In genomic region chr1:202627841-202628565, GRCh38 we compare ENCODE assay signal across 19 cellular contexts.
DNase-seq lines count a peak whose midpoint lies in the region; TF ChIP-seq lines count a peak whose summit lies in the region.
"Had no signal": no experiment of that assay in that cellular context is flagged by ENCODE, and none has a peak within 500 bp of the region (broad histone marks: within the 10 kb centered on the region; RNA-seq: fewer than 3 reads in every experiment).

No MANE protein-coding gene starts in this region.

- H3K36me3 Mint-ChIP-seq in T-helper 2 cell treated with Interferon-gamma antibody and Interleukin-4, amounts not matched to agents 5 μg/mL and 100 μg/mL, for 36 hours (ENCODE audit: low read depth): no peaks in the 10 kb centered on the region
- H3K36me3 Mint-ChIP-seq in chondrocyte (ENCODE audit: low read depth): no peaks in the 10 kb centered on the region

- intact Hi-C loops in posterior vena cava (cut with DNase I): loop anchor here in 1 of 2 donors (10.0 kb wide), 1 partner anchor 163 kb away; no protein-coding TSS in a partner anchor

- peaks cover 31% of the 10 kb centered on the region for H3K27me3 Mint-ChIP-seq in T-helper 2 cell treated with Interferon-gamma antibody and Interleukin-4, amounts not matched to agents 5 μg/mL and 100 μg/mL, for 36 hours (ENCODE audit: low read depth)
- H3K27me3 Mint-ChIP-seq in chondrocyte (ENCODE audit: low read depth): peaks cover 29% of the 10 kb centered on the region

- H3K4me2 ChIP-seq in BLaER1 treated with 17β-estradiol and CSF1 and Interleukin-3, amounts not matched to agents 10 nM and 100 nM: peak overlapping the region; percentile 76 to 95 (median 82); a peak in 19 of 22 replicates

- H3K9ac ChIP-seq in BLaER1 treated with 17β-estradiol and CSF1 and Interleukin-3, amounts not matched to agents 10 nM and 100 nM: no peak overlapping the region
- H3K9ac ChIP-seq: KMS-11 had no signal

- no peaks in the 10 kb centered on the region for H3K36me3 ChIP-seq in BLaER1 treated with 17β-estradiol and CSF1 and Interleukin-3, amounts not matched to agents 10 nM and 100 nM
- H3K36me3 ChIP-seq: HAP-1, Peyer's patch had no signal

- H3K4me3 Mint-ChIP-seq in T-helper 2 cell treated with Interferon-gamma antibody and Interleukin-4, amounts not matched to agents 5 μg/mL and 100 μg/mL, for 36 hours: peak overlapping the region; percentile 41
- no peak overlapping the region for H3K4me3 Mint-ChIP-seq in chondrocyte (ENCODE audit: unreplicated experiment)
- H3K4me3 Mint-ChIP-seq: CD4-positive, alpha-beta T cell had no signal

- H3K4me1 ChIP-seq in BLaER1 treated with 17β-estradiol and CSF1 and Interleukin-3, amounts not matched to agents 10 nM and 100 nM: peaks cover 46 to 93% (median 90%) of the 10 kb centered on the region in 10 experiments
- H3K4me1 ChIP-seq: Caco-2, HAP-1 had no signal

- peaks cover 0 to 95% (median 5%) of the 10 kb centered on the region in 11 experiments; a peak in 12 of 22 replicates for H3K27me3 ChIP-seq in BLaER1 treated with 17β-estradiol and CSF1 and Interleukin-3, amounts not matched to agents 10 nM and 100 nM
- H3K27me3 ChIP-seq: Peyer's patch had no signal

- H3K4me3 ChIP-seq in BLaER1 treated with 17β-estradiol and CSF1 and Interleukin-3, amounts not matched to agents 10 nM and 100 nM: no peak overlapping the region
- H3K4me3 ChIP-seq: HAP-1, Peyer's patch had no signal

- H3K9me3 ChIP-seq in BLaER1 treated with 17β-estradiol and CSF1 and Interleukin-3, amounts not matched to agents 10 nM and 100 nM (replicated peaks in 1 of 11): no peaks in the 10 kb centered on the region
- H3K9me3 ChIP-seq: Caco-2, HAP-1, Peyer's patch had no signal

- H3K27ac Mint-ChIP-seq in T-helper 2 cell treated with Interferon-gamma antibody and Interleukin-4, amounts not matched to agents 5 μg/mL and 100 μg/mL, for 36 hours: no peak overlapping the region
- H3K27ac Mint-ChIP-seq in chondrocyte (ENCODE audit: unreplicated experiment): no peak overlapping the region
- H3K27ac Mint-ChIP-seq: CD4-positive, alpha-beta T cell had no signal

- H3K27ac ChIP-seq in BLaER1 treated with 17β-estradiol and CSF1 and Interleukin-3, amounts not matched to agents 10 nM and 100 nM: 0 out of 22 replicates have a peak overlapping the region, but pooled peaks of 1 of the 11 experiments have one; percentile 13
- H3K27ac ChIP-seq: 22Rv1, KMS-11 had no signal

- no peak for DNase-seq in T-helper 2 cell treated with Interferon-gamma antibody and Interleukin-4, amounts not matched to agents 5 μg/mL and 100 μg/mL, for 36 hours (ENCODE audit: low spot score)
- no peak for DNase-seq in T-helper 2 cell
- peak; percentile 68 for DNase-seq in chondrocyte (ENCODE audit: low spot score)
- DNase-seq in posterior vena cava (ENCODE audit: low spot score): peak; percentile 74
- DNase-seq in DMS 273 (lab: John Stamatoyannopoulos, UW; ENCODE audit: unreplicated experiment): no peak
- no peak for DNase-seq in SHP77 treated with DMSO at 0.1 percent for 48 hours (lab: John Stamatoyannopoulos, UW)
- no peak for DNase-seq in NCI-H2107 treated with DMSO at 0.1 percent for 48 hours (lab: John Stamatoyannopoulos, UW; ENCODE audit: unreplicated experiment)
- DNase-seq: AML-193; Caco-2; CD4-positive, alpha-beta T cell; GDM1; MV-4-11; NCI-H2029; NK-92 treated with Interleukin-12 subunit alpha and Interleukin-12 subunit beta, amount 100 ng/mL, for 24 hours; Peyer's patch had no signal

- H3K4me1 Mint-ChIP-seq in T-helper 2 cell treated with Interferon-gamma antibody and Interleukin-4, amounts not matched to agents 5 μg/mL and 100 μg/mL, for 36 hours (ENCODE audit: low read depth): peaks cover 26% of the 10 kb centered on the region
- no peaks in the 10 kb centered on the region for H3K4me1 Mint-ChIP-seq in chondrocyte (ENCODE audit: low read depth)

- H4K20me1 ChIP-seq in BLaER1 treated with 17β-estradiol and CSF1 and Interleukin-3, amounts not matched to agents 10 nM and 100 nM: peaks cover 4 to 88% (median 24%) of the 10 kb centered on the region in 11 experiments; a peak in 14 of 22 replicates

- no peaks in the 10 kb centered on the region for H3K9me3 Mint-ChIP-seq in T-helper 2 cell treated with Interferon-gamma antibody and Interleukin-4, amounts not matched to agents 5 μg/mL and 100 μg/mL, for 36 hours
- H3K9me3 Mint-ChIP-seq in chondrocyte (ENCODE audit: low read depth): no peaks in the 10 kb centered on the region
- H3K9me3 Mint-ChIP-seq: CD4-positive, alpha-beta T cell had no signal

- TF ChIP-seq CTCF in chondrocyte (IDR thresholded peaks at IDR 0.05): no peak

Comparison
In these comparisons a context has a peak if more than half of its experiments do, and no peak if none do; other contexts are left out.
1. DNase-seq: peak in chondrocyte (single experiment) and posterior vena cava (single experiment); none in T-helper 2 cell treated with Interferon-gamma antibody and Interleukin-4, amounts not matched to agents 5 μg/mL and 100 μg/mL, for 36 hours (single experiment), T-helper 2 cell (0 of 5), DMS 273 (single experiment), SHP77 treated with DMSO at 0.1 percent for 48 hours (single experiment) and NCI-H2107 treated with DMSO at 0.1 percent for 48 hours (single experiment).